ENCODE assay signal across 1 cellular context in the genomic region with DNA sequence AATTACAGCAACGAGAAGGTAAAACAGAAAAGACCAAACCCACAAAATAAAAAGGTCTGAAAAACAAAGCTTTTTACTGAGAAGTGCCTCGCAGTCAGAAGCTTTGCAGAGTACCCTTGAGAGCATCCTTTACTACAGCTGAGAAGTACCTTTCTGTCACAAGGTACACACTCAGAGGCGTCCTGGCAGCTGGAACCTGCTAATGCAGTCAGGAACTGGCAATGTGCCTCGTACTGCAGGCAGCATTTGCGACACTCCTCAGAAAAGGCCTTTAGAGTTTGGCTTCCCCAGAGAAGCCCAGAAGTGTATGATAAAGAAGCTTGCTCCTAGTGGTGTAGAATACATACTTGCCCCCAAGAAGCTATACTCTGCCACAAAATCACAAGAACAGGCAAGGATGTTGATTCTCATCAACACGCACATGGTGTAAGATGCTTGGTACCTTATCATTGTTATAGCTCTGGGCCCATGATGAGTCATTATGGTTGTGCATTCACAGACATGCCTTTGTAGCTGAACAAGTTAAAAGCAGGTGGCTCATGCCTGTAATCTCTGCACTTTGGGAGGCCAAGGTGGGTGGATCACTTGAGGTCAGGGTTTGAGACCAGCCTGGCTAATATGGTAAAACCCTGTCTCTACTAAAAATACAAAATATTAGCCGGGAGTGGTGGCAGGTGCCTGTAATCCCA.
TF ChIP-seq lines count a peak whose summit lies in the region.

No MANE protein-coding gene starts in this region.

TF ChIP-seq in GM23338, 12 proteins besides CTCF, POLR2A, EP300 and RAD21 (continued from another document):
- TF ChIP-seq, protein P1, sequence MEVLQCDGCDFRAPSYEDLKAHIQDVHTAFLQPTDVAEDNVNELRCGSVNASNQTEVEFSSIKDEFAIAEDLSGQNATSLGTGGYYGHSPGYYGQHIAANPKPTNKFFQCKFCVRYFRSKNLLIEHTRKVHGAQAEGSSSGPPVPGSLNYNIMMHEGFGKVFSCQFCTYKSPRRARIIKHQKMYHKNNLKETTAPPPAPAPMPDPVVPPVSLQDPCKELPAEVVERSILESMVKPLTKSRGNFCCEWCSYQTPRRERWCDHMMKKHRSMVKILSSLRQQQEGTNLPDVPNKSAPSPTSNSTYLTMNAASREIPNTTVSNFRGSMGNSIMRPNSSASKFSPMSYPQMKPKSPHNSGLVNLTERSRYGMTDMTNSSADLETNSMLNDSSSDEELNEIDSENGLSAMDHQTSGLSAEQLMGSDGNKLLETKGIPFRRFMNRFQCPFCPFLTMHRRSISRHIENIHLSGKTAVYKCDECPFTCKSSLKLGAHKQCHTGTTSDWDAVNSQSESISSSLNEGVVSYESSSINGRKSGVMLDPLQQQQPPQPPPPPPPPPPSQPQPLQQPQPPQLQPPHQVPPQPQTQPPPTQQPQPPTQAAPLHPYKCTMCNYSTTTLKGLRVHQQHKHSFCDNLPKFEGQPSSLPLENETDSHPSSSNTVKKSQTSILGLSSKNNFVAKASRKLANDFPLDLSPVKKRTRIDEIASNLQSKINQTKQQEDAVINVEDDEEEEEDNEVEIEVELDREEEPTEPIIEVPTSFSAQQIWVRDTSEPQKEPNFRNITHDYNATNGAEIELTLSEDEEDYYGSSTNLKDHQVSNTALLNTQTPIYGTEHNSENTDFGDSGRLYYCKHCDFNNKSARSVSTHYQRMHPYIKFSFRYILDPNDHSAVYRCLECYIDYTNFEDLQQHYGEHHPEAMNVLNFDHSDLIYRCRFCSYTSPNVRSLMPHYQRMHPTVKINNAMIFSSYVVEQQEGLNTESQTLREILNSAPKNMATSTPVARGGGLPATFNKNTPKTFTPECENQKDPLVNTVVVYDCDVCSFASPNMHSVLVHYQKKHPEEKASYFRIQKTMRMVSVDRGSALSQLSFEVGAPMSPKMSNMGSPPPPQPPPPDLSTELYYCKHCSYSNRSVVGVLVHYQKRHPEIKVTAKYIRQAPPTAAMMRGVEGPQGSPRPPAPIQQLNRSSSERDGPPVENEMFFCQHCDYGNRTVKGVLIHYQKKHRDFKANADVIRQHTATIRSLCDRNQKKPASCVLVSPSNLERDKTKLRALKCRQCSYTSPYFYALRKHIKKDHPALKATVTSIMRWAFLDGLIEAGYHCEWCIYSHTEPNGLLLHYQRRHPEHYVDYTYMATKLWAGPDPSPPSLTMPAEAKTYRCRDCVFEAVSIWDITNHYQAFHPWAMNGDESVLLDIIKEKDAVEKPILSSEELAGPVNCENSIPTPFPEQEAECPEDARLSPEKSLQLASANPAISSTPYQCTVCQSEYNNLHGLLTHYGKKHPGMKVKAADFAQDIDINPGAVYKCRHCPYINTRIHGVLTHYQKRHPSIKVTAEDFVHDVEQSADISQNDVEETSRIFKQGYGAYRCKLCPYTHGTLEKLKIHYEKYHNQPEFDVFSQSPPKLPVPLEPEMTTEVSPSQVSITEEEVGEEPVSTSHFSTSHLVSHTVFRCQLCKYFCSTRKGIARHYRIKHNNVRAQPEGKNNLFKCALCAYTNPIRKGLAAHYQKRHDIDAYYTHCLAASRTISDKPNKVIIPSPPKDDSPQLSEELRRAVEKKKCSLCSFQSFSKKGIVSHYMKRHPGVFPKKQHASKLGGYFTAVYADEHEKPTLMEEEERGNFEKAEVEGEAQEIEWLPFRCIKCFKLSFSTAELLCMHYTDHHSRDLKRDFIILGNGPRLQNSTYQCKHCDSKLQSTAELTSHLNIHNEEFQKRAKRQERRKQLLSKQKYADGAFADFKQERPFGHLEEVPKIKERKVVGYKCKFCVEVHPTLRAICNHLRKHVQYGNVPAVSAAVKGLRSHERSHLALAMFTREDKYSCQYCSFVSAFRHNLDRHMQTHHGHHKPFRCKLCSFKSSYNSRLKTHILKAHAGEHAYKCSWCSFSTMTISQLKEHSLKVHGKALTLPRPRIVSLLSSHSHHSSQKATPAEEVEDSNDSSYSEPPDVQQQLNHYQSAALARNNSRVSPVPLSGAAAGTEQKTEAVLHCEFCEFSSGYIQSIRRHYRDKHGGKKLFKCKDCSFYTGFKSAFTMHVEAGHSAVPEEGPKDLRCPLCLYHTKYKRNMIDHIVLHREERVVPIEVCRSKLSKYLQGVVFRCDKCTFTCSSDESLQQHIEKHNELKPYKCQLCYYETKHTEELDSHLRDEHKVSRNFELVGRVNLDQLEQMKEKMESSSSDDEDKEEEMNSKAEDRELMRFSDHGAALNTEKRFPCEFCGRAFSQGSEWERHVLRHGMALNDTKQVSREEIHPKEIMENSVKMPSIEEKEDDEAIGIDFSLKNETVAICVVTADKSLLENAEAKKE (CRISPR knock-in tag; IDR thresholded peaks at IDR 0.05), result no peak
- TF ChIP-seq ZNF331 (CRISPR knock-in tag; IDR thresholded peaks at IDR 0.05; ENCODE audit: low read depth), result no peak
- TF ChIP-seq, protein P2, sequence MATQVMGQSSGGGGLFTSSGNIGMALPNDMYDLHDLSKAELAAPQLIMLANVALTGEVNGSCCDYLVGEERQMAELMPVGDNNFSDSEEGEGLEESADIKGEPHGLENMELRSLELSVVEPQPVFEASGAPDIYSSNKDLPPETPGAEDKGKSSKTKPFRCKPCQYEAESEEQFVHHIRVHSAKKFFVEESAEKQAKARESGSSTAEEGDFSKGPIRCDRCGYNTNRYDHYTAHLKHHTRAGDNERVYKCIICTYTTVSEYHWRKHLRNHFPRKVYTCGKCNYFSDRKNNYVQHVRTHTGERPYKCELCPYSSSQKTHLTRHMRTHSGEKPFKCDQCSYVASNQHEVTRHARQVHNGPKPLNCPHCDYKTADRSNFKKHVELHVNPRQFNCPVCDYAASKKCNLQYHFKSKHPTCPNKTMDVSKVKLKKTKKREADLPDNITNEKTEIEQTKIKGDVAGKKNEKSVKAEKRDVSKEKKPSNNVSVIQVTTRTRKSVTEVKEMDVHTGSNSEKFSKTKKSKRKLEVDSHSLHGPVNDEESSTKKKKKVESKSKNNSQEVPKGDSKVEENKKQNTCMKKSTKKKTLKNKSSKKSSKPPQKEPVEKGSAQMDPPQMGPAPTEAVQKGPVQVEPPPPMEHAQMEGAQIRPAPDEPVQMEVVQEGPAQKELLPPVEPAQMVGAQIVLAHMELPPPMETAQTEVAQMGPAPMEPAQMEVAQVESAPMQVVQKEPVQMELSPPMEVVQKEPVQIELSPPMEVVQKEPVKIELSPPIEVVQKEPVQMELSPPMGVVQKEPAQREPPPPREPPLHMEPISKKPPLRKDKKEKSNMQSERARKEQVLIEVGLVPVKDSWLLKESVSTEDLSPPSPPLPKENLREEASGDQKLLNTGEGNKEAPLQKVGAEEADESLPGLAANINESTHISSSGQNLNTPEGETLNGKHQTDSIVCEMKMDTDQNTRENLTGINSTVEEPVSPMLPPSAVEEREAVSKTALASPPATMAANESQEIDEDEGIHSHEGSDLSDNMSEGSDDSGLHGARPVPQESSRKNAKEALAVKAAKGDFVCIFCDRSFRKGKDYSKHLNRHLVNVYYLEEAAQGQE (IDR thresholded peaks at IDR 0.05; ENCODE audit: unreplicated experiment), result no peak
- no peak for TF ChIP-seq NANOG (IDR thresholded peaks at IDR 0.05; ENCODE audit: borderline replicate concordance)
- no peak for TF ChIP-seq STAT1 (IDR thresholded peaks at IDR 0.05; ENCODE audit: unreplicated experiment)
- TF ChIP-seq, protein P3, sequence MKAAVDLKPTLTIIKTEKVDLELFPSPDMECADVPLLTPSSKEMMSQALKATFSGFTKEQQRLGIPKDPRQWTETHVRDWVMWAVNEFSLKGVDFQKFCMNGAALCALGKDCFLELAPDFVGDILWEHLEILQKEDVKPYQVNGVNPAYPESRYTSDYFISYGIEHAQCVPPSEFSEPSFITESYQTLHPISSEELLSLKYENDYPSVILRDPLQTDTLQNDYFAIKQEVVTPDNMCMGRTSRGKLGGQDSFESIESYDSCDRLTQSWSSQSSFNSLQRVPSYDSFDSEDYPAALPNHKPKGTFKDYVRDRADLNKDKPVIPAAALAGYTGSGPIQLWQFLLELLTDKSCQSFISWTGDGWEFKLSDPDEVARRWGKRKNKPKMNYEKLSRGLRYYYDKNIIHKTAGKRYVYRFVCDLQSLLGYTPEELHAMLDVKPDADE (IDR thresholded peaks at IDR 0.05), result no peak
